In genomic region chr9:112378441-112379176, GRCh38 we compare ENCODE assay signal across 8 cellular contexts. TPM values are rescaled to one million over a fixed set of nuclear protein-coding genes. Genes with fewer than 3 reads are reported as not detected.
DNase-seq lines count a peak whose midpoint lies in the region; ATAC-seq, FAIRE-seq and TF ChIP-seq lines count a peak whose summit lies in the region.

No MANE protein-coding gene starts in this region.

- H2AFZ ChIP-seq in IMR-90 (replicated peaks; ENCODE audit: low read length, poor library complexity), result peak overlapping the region; percentile 51

- H2BK120ac ChIP-seq in IMR-90 (ENCODE audit: low read depth, low read length), result peak overlapping the region; percentile 56; the same call in 1 of the 2 replicates

- no peak for TF ChIP-seq RAD21 in IMR-90 (IDR thresholded peaks at IDR 0.05; ENCODE audit: low read length)

- peaks cover 15 to 49% of the 10 kb centered on the region in 2 experiments for H3K79me1 ChIP-seq in IMR-90 (ENCODE audit: low read depth in 1 of 2, low read length in 2 of 2)

- H3K9me3 Mint-ChIP-seq in CD4-positive, alpha-beta memory T cell, result no peaks in the 10 kb centered on the region
- H3K9me3 Mint-ChIP-seq in activated CD8-positive, alpha-beta memory T cell treated with anti-CD3 and anti-CD28 coated beads, Interleukin-2, amount 10 ng/mL, durations not matched to agents 7 days and 5 days (ENCODE audit: low read depth), result no peaks in the 10 kb centered on the region

- in situ Hi-C loops in IMR-90 (cut with MboI; ENCODE audit: low sequenced_read_pairs), result no loop called here

- TF ChIP-seq CTCF in IMR-90 (conservative IDR thresholded peaks at IDR 0.05; ENCODE audit: low read depth, low read length) (no peak), fibroblast of the aortic adventitia (IDR thresholded peaks at IDR 0.05; ENCODE audit: insufficient read depth, low read length) (no peak), pancreas (IDR thresholded peaks at IDR 0.05) (no peak)

- no peak for FAIRE-seq in pancreas (lab: Jason Lieb, UNC)
- FAIRE-seq in GM19239 (lab: Jason Lieb, UNC), result no peak

- H3K36me3 ChIP-seq in CD4-positive, alpha-beta memory T cell (ENCODE audit: insufficient read depth, low read length), result no peaks in the 10 kb centered on the region
- no peaks in the 10 kb centered on the region for H3K36me3 ChIP-seq in IMR-90 (ENCODE audit: control insufficient read depth, insufficient read depth, low read length)
- no peaks in the 10 kb centered on the region for H3K36me3 ChIP-seq in pancreas

- H3K4me2 ChIP-seq in IMR-90 (ENCODE audit: low read depth, low read length), result peak overlapping the region; percentile 76

- H3K9me1 ChIP-seq in IMR-90 (ENCODE audit: insufficient read depth, low read length), result peaks cover 5% of the 10 kb centered on the region

- H3K36me3 Mint-ChIP-seq in CD4-positive, alpha-beta memory T cell, result peaks cover 7 to 18% of the 10 kb centered on the region in 2 donors
- H3K36me3 Mint-ChIP-seq in activated CD8-positive, alpha-beta memory T cell treated with anti-CD3 and anti-CD28 coated beads, Interleukin-2, amount 10 ng/mL, durations not matched to agents 7 days and 5 days, result peaks cover 25% of the 10 kb centered on the region

- H3K4ac ChIP-seq in IMR-90 (ENCODE audit: low read depth, low read length), result no peak overlapping the region

- dilution Hi-C loops in IMR-90 (cut with HindIII; ENCODE audit: low sequenced_read_pairs, unreplicated experiment), result no loop called here

- POLR2A ChIA-PET in CD4-positive, alpha-beta memory T cell (lab: Charles Lee; ENCODE audit: partially characterized antibody), result interaction anchor here (0.6 to 2.8 kb wide), 19 partner anchors 12 to 895 kb away, joined by 3 to 40 read pairs (median 6); partner anchors contain the start of genes DNAJC25, ECPAS, GNG10 and INIP
- POLR2A ChIA-PET in IMR-90 (lab: Charles Lee; ENCODE audit: unreplicated experiment), result interaction anchor here (0.7 to 0.9 kb wide), 2 partner anchors 108 to 214 kb away, joined by 3 to 6 read pairs; no protein-coding TSS in a partner anchor

- peak overlapping the region; percentile 87; the same call in 1 of the 2 replicates for H3K9ac ChIP-seq in IMR-90 (ENCODE audit: low read depth, low read length)

- peak overlapping the region in 1 of 2 experiments; percentile 56; a peak in 2 of 4 replicates for H4K8ac ChIP-seq in IMR-90 (ENCODE audit: low read depth in 2 of 2, low read length in 2 of 2)

- BruUV-seq in IMR-90 (replicated peaks; lab: Mats Ljungman, UMichigan), result no TSS peak

- peak overlapping the region; percentile 84 for H2BK5ac ChIP-seq in IMR-90 (ENCODE audit: low read depth, low read length, poor library complexity, severe bottlenecking)

- peak overlapping the region; percentile 91 for H3K27ac ChIP-seq in CD4-positive, alpha-beta memory T cell (ENCODE audit: low read depth, low read length)
- H3K27ac ChIP-seq in IMR-90 (ENCODE audit: insufficient read depth, low read length), result peak overlapping the region; percentile 38; the same call in 1 of the 2 replicates
- H3K27ac ChIP-seq in pancreas, result peak overlapping the region; percentile 93 to 99 (median 98)

- WGBS in IMR-90 (ENCODE audit: extremely low coverage in 2 of 2, insufficient read length in 1 of 2), 2 experiments, result 40% methylated on average over 7 of the region's 24 CpGs; no CpG with 5 or more reads in 1 of the 2 experiments
- WGBS in pancreas, 2 donors, result 1 to 4% methylated on average over 24 of the region's 24 CpGs

- CTCF ChIA-PET in CD4-positive, alpha-beta memory T cell (lab: Charles Lee; ENCODE audit: partially characterized antibody), result interaction anchor here (0.9 to 2.5 kb wide), 14 partner anchors 9 to 414 kb away, joined by 3 to 18 read pairs (median 4); partner anchors contain the start of gene INIP
- CTCF ChIA-PET in IMR-90 (lab: Yijun Ruan, JAX), result interaction anchor here (0.6 to 1.5 kb wide), 3 partner anchors 12 to 134 kb away, joined by 3 to 5 read pairs (median 5); no protein-coding TSS in a partner anchor
- CTCF ChIA-PET in activated CD8-positive, alpha-beta memory T cell treated with anti-CD3 and anti-CD28 coated beads, Interleukin-2, amount 10 ng/mL, durations not matched to agents 7 days and 5 days (lab: Charles Lee), result interaction anchor here (0.9 to 2.9 kb wide), 15 partner anchors 9 to 414 kb away, joined by 3 to 18 read pairs (median 5); partner anchors contain the start of genes INIP, KIAA1958 and PTBP3

- no peak overlapping the region for H2BK20ac ChIP-seq in IMR-90 (ENCODE audit: low read depth, low read length)

- peak in 1 of 5 donors; percentile 6 for DNase-seq in CD4-positive, alpha-beta memory T cell
- DNase-seq in IMR-90, result no peak
- DNase-seq in activated CD8-positive, alpha-beta memory T cell treated with anti-CD3 and anti-CD28 coated beads, Interleukin-2, amount 10 ng/mL, durations not matched to agents 7 days and 5 days, result peak; percentile 47
- no peak for DNase-seq in fibroblast of the aortic adventitia (ENCODE audit: low read depth)
- DNase-seq in pancreas, result peak in 2 of 6 donors; percentile 22 to 57
- DNase-seq in GM19239 (ENCODE audit: insufficient read length, low spot score), result no peak
- DNase-seq in NCI-H2171 (lab: John Stamatoyannopoulos, UW), result no peak

- H3K23ac ChIP-seq in IMR-90 (ENCODE audit: low read depth, low read length), result peak overlapping the region; percentile 90

- H3K4me1 ChIP-seq in CD4-positive, alpha-beta memory T cell (ENCODE audit: insufficient read depth, low read length), result peaks cover 23% of the 10 kb centered on the region
- H3K4me1 ChIP-seq in IMR-90 (ENCODE audit: control insufficient read depth, insufficient read depth, low read length), result 0 out of 2 replicates have a peak, but pooled peaks cover 1% of the 10 kb centered on the region
- H3K4me1 ChIP-seq in pancreas, result peaks cover 8 to 25% (median 19%) of the 10 kb centered on the region in 3 donors

- peak overlapping the region; percentile 88 for H3K14ac ChIP-seq in IMR-90 (replicated peaks; ENCODE audit: low read depth, low read length)

- TF ChIP-seq POLR2A in IMR-90 (IDR thresholded peaks at IDR 0.05; ENCODE audit: low read depth, low read length), result no peak

- H4K5ac ChIP-seq in IMR-90 (ENCODE audit: low read depth, low read length), result no peak overlapping the region

- H2AK9ac ChIP-seq in IMR-90 (replicated peaks; ENCODE audit: low read depth, low read length, poor library complexity), result no peak overlapping the region

- no peak overlapping the region; the same call in 1 of the 2 replicates for H3K56ac ChIP-seq in IMR-90 (ENCODE audit: extremely low read depth, insufficient read depth, low read length)

- peak overlapping the region; percentile 97 to 100 (median 100) for H3K4me3 Mint-ChIP-seq in CD4-positive, alpha-beta memory T cell
- H3K4me3 Mint-ChIP-seq in activated CD8-positive, alpha-beta memory T cell treated with anti-CD3 and anti-CD28 coated beads, Interleukin-2, amount 10 ng/mL, durations not matched to agents 7 days and 5 days, result peak overlapping the region; percentile 90

- H3K27ac Mint-ChIP-seq in CD4-positive, alpha-beta memory T cell, result peak overlapping the region; percentile 93 to 100 (median 99)
- peak overlapping the region; percentile 99 for H3K27ac Mint-ChIP-seq in activated CD8-positive, alpha-beta memory T cell treated with anti-CD3 and anti-CD28 coated beads, Interleukin-2, amount 10 ng/mL, durations not matched to agents 7 days and 5 days

- H3K9me3 ChIP-seq in CD4-positive, alpha-beta memory T cell (ENCODE audit: control insufficient read depth in 1 of 2, low read length in 2 of 2), result no peaks in the 10 kb centered on the region
- H3K9me3 ChIP-seq in IMR-90 (ENCODE audit: control insufficient read depth, insufficient read depth, low read length), result no peaks in the 10 kb centered on the region
- no peaks in the 10 kb centered on the region for H3K9me3 ChIP-seq in pancreas

- H3K27me3 Mint-ChIP-seq in CD4-positive, alpha-beta memory T cell, result no peaks in the 10 kb centered on the region
- H3K27me3 Mint-ChIP-seq in activated CD8-positive, alpha-beta memory T cell treated with anti-CD3 and anti-CD28 coated beads, Interleukin-2, amount 10 ng/mL, durations not matched to agents 7 days and 5 days, result no peaks in the 10 kb centered on the region

- no peak overlapping the region for H4K91ac ChIP-seq in IMR-90 (ENCODE audit: insufficient read depth, low read depth, low read length)

- H3K18ac ChIP-seq in IMR-90 (ENCODE audit: low read depth, low read length), result no peak overlapping the region; the same call in 1 of the 2 replicates

- H2AK5ac ChIP-seq in IMR-90 (ENCODE audit: low read depth, low read length), result no peak overlapping the region; the same call in 1 of the 2 replicates

- ATAC-seq in GM19463 (IDR thresholded peaks at IDR 0.05; ENCODE audit: unreplicated experiment) (peak; percentile 12), IMR-90 (ENCODE audit: low read depth) (no peak), pancreas (peak in 2 of 4 donors; percentile 12 to 13)
- ATAC-seq in activated CD8-positive, alpha-beta memory T cell treated with anti-CD3 and anti-CD28 coated beads, Interleukin-2, amount 10 ng/mL, durations not matched to agents 7 days and 5 days, result peak; percentile 0

- intact Hi-C loops in CD4-positive, alpha-beta memory T cell (cut with micrococcal nuclease), result loop anchor here (1.0 to 10.0 kb wide), 7 partner anchors 30 to 896 kb away; partner anchors contain the start of genes DNAJC25, ECPAS, FKBP15 and KIAA1958
- intact Hi-C loops in IMR-90 (cut with micrococcal nuclease), result no loop called here
- intact Hi-C loops in pancreas (cut with DNase I), result no loop called here

- H3K27me3 ChIP-seq in CD4-positive, alpha-beta memory T cell (ENCODE audit: insufficient read depth, low read length), result no peaks in the 10 kb centered on the region
- H3K27me3 ChIP-seq in IMR-90 (ENCODE audit: control insufficient read depth, insufficient read depth, low read length) (no peaks in the 10 kb centered on the region), pancreas (no peaks in the 10 kb centered on the region)

- H4K20me1 ChIP-seq in IMR-90 (ENCODE audit: insufficient read depth, low read length), result no peaks in the 10 kb centered on the region

- no peak overlapping the region for H2BK15ac ChIP-seq in IMR-90 (ENCODE audit: low read depth, low read length)

- peak overlapping the region; percentile 90 to 96 for H3K4me3 ChIP-seq in CD4-positive, alpha-beta memory T cell (ENCODE audit: low read length in 2 of 2)
- peak overlapping the region; percentile 69 for H3K4me3 ChIP-seq in IMR-90 (ENCODE audit: insufficient read depth, low read depth, low read length)
- H3K4me3 ChIP-seq in fibroblast of the aortic adventitia (ENCODE audit: low read depth, low read length), result peak overlapping the region; percentile 90
- H3K4me3 ChIP-seq in pancreas, result peak overlapping the region; percentile 60 to 87 (median 67)

- H3K4me1 Mint-ChIP-seq in CD4-positive, alpha-beta memory T cell, result peaks cover 32 to 61% (median 42%) of the 10 kb centered on the region in 4 donors
- H3K4me1 Mint-ChIP-seq in activated CD8-positive, alpha-beta memory T cell treated with anti-CD3 and anti-CD28 coated beads, Interleukin-2, amount 10 ng/mL, durations not matched to agents 7 days and 5 days, result peaks cover 49% of the 10 kb centered on the region

RNA-seq across cellular contexts. Expression of gene HSDL2, which starts 1.3 kb away (rescaled TPM):
- total RNA-seq in CD4-positive, alpha-beta memory T cell, result 10 to 100 TPM; 12.4 to 15.3 TPM
- 10 to 100 TPM; 14.8 to 21.7 TPM for polyA plus RNA-seq in CD4-positive, alpha-beta memory T cell
- 58.6 and 65.8 TPM in 2 replicates for total RNA-seq in IMR-90 (2012; rRNA removed)
- polyA plus RNA-seq in IMR-90 (2012; rRNA removed), result 13.5 and 17.7 TPM in 2 replicates
- 4.0 and 4.8 TPM in 2 replicates for polyA plus RNA-seq in IMR-90 (2012; cell fraction: cytosol; rRNA removed)
- 1.0 and 9.3 TPM in 2 replicates for polyA plus RNA-seq in IMR-90 (2012; cell fraction: nucleus; rRNA removed; ENCODE audit: low replicate concordance)
- 10 to 100 TPM; 18.2 to 19.3 TPM for total RNA-seq in activated CD8-positive, alpha-beta memory T cell treated with anti-CD3 and anti-CD28 coated beads, Interleukin-2, amount 10 ng/mL, durations not matched to agents 7 days and 5 days
- total RNA-seq in fibroblast of the aortic adventitia (ENCODE audit: low replicate concordance), result 49.7 and 54.9 TPM in 2 replicates
- 10 to 100 TPM; 11.3 to 20.4 (median 15.4) TPM for total RNA-seq in pancreas
- 10 to 100 TPM in 1 of 2 donors, 1 to 10 TPM in 1; 9.4 to 11.9 TPM for polyA plus RNA-seq in pancreas

RNA-seq across cellular contexts. Expression of gene PTBP3, which starts 45.2 kb away (rescaled TPM):
- 100 to 1,000 TPM; 133 to 139 TPM for total RNA-seq in CD4-positive, alpha-beta memory T cell
- 10 to 100 TPM; 30.0 to 44.4 TPM for polyA plus RNA-seq in CD4-positive, alpha-beta memory T cell
- total RNA-seq in IMR-90 (2012; rRNA removed) (15.6 and 17.5 TPM in 2 replicates), fibroblast of the aortic adventitia (ENCODE audit: low replicate concordance) (11.4 and 32.4 TPM in 2 replicates), pancreas (10 to 100 TPM; 23.7 to 51.5 (median 39.4) TPM)
- polyA plus RNA-seq in IMR-90 (2012; rRNA removed) (8.6 and 11.3 TPM in 2 replicates), pancreas (1 to 10 TPM; 4.4 to 8.6 TPM)
- polyA plus RNA-seq in IMR-90 (2012; cell fraction: cytosol; rRNA removed), result 2.1 and 5.1 TPM in 2 replicates
- polyA plus RNA-seq in IMR-90 (2012; cell fraction: nucleus; rRNA removed; ENCODE audit: low replicate concordance), result 10.0 and 15.9 TPM in 2 replicates
- total RNA-seq in activated CD8-positive, alpha-beta memory T cell treated with anti-CD3 and anti-CD28 coated beads, Interleukin-2, amount 10 ng/mL, durations not matched to agents 7 days and 5 days, result 100 to 1,000 TPM; 152 to 186 TPM

Comparison
In these comparisons a context has a peak if more than half of its experiments do, and no peak if none do; other contexts are left out.
1. H3K27ac ChIP-seq: peak in every context shown above with its lines; median percentile 98 in pancreas; 91 in CD4-positive, alpha-beta memory T cell; 38 in IMR-90.